25 cellular contexts compared by ENCODE assay signal in genomic region chr5:137433539-137433938, GRCh38.
"Had no signal": no experiment of that assay in that cellular context is flagged by ENCODE, and none has a peak within 500 bp of the region (broad histone marks: within the 10 kb centered on the region; RNA-seq: fewer than 3 reads in every experiment).

No MANE protein-coding gene starts in this region.

- H3K4me3 ChIP-seq: stomach, suprapubic skin, testis, thoracic aorta, thyroid gland, tibial artery, tibial nerve, transverse colon, upper lobe of left lung, upper lobe of right lung, uterus, vagina had no signal

- H3K27me3 ChIP-seq: stomach, suprapubic skin, testis, thyroid gland, tibial artery, tibial nerve, transverse colon, upper lobe of left lung, uterus, vagina had no signal

- H3K36me3 ChIP-seq: stomach, suprapubic skin, thoracic aorta, thyroid gland, tibial artery, tibial nerve, transverse colon, upper lobe of left lung, upper lobe of right lung, uterus, vagina had no signal

- H3K9me3 ChIP-seq: stomach, suprapubic skin, testis, thoracic aorta, thyroid gland, tibial artery, tibial nerve, transverse colon, upper lobe of left lung, upper lobe of right lung, uterus, vagina had no signal

- H3K27ac ChIP-seq: stomach, suprapubic skin, testis, thoracic aorta, thyroid gland, tibial artery, tibial nerve, transverse colon, upper lobe of left lung, upper lobe of right lung, uterus, vagina had no signal

- H3K4me1 ChIP-seq: stomach, suprapubic skin, testis, thyroid gland, tibial artery, tibial nerve, transverse colon, upper lobe of left lung, upper lobe of right lung, uterus, vagina had no signal

- ATAC-seq: stimulated activated effector memory CD8-positive, alpha-beta T cell treated with anti-CD3 and anti-CD28 coated beads, Interleukin-12 subunit alpha, Interleukin-12 subunit beta, amount 100 ng/mL, for 72 hours; stimulated activated memory B cell treated with anti-CD40 and anti-IgM and Interleukin-4, amounts not matched to agents 10 μg/mL and 1 μg/mL and 100 μg/mL, for 72 hours; stimulated activated naive B cell treated with anti-CD40 and anti-IgM and Interleukin-4, amounts not matched to agents 10 μg/mL and 1 μg/mL and 100 μg/mL, for 72 hours; stimulated activated naive CD8-positive, alpha-beta T cell treated with anti-CD3 and anti-CD28 coated beads, Interleukin-15, amount 100 ng/mL, for 72 hours; stimulated activated naive CD8-positive, alpha-beta T cell treated with anti-CD3 and anti-CD28 coated beads, Interleukin-15, Interleukin-2, amounts not matched to agents 100 U/mL and 50 U/mL, for 24 hours; upper lobe of right lung had no signal

- DNase-seq: stimulated activated CD4-positive, alpha-beta T cell treated with anti-CD3 and anti-CD28 coated beads, Interleukin-2, amount 100 ng/mL, for 48 hours; stimulated activated CD4-positive, alpha-beta T cell treated with anti-CD3 and anti-CD28 coated beads, Interleukin-4, amount 100 ng/mL, for 1 hour; stimulated activated CD4-positive, alpha-beta T cell treated with anti-CD3 and anti-CD28 coated beads, Interleukin-4, amount 100 ng/mL, for 24 hours; stimulated activated CD4-positive, alpha-beta T cell treated with anti-CD3 and anti-CD28 coated beads, Interleukin-4, amount 100 ng/mL, for 4 hours; stimulated activated CD8-positive, alpha-beta memory T cell treated with anti-CD3 and anti-CD28 coated beads, Interleukin-4, amount 100 ng/mL, for 48 hours; stimulated activated naive B cell treated with anti-CD40 and anti-IgM and Interleukin-4, amounts not matched to agents 10 μg/mL and 1 μg/mL and 100 μg/mL, for 72 hours; stimulated activated naive CD4-positive, alpha-beta T cell; stimulated activated naive CD4-positive, alpha-beta T cell treated with Interleukin-2 at 50 U/mL for 16 hours; stimulated activated naive CD8-positive, alpha-beta T cell treated with anti-CD3 and anti-CD28 coated beads, Interleukin-15, amount 100 ng/mL, for 72 hours; stimulated activated naive CD8-positive, alpha-beta T cell treated with anti-CD3 and anti-CD28 coated beads, Interleukin-15, Interleukin-2, amounts not matched to agents 100 U/mL and 50 U/mL, for 24 hours; stomach; substantia nigra; testis; thyroid gland; tibial artery; transverse colon; upper lobe of left lung; upper lobe of right lung; uterus had no signal
